In genomic region chr5:150636391-150637244, GRCh38 we compare ENCODE assay signal across 8 cellular contexts. TPM values are rescaled to one million over a fixed set of nuclear protein-coding genes. Genes with fewer than 3 reads are reported as not detected.
DNase-seq lines count a peak whose midpoint lies in the region; ATAC-seq lines count a peak whose summit lies in the region.

No MANE protein-coding gene starts in this region.

- ATAC-seq in HG02678 (IDR thresholded peaks at IDR 0.05; ENCODE audit: unreplicated experiment), result no peak

- H3K27ac ChIP-seq in subcutaneous abdominal adipose tissue (ENCODE audit: low read depth, low read length), result peak overlapping the region; percentile 98

- DNase-seq in HT1080 (ENCODE audit: low read depth) (peak; percentile 78), astrocyte of the hippocampus (ENCODE audit: low read depth, low spot score) (peak; percentile 93), iris pigment epithelial cell (ENCODE audit: low read depth) (peak; percentile 70), pons (ENCODE audit: low spot score) (no peak), activated gamma-delta T cell treated with Interleukin-2 at 50 U/mL for 16 hours (no peak), T-helper 2 cell (no peak)

- H3K36me3 ChIP-seq in subcutaneous abdominal adipose tissue (ENCODE audit: control insufficient read depth in 5 of 5, insufficient read depth in 5 of 5, low read length in 5 of 5), result peaks cover 0 to 10% (median 3%) of the 10 kb centered on the region in 5 donors

- H3K9me3 ChIP-seq in subcutaneous abdominal adipose tissue (ENCODE audit: control insufficient read depth in 5 of 5, low read length in 5 of 5), result no peaks in the 10 kb centered on the region

- peaks cover 18 to 60% (median 55%) of the 10 kb centered on the region in 5 donors for H3K4me1 ChIP-seq in subcutaneous abdominal adipose tissue (ENCODE audit: control insufficient read depth in 5 of 5, insufficient read depth in 5 of 5, low read length in 5 of 5)

- H3K4me3 ChIP-seq in subcutaneous abdominal adipose tissue (ENCODE audit: low read depth in 1 of 5, low read length in 5 of 5), result no peak overlapping the region

- no peaks in the 10 kb centered on the region for H3K27me3 ChIP-seq in subcutaneous abdominal adipose tissue (ENCODE audit: control insufficient read depth in 5 of 5, insufficient read depth in 4 of 5, low read length in 5 of 5)

- no peak overlapping the region for H3K9ac ChIP-seq in subcutaneous abdominal adipose tissue (ENCODE audit: low read length in 5 of 5)

RNA-seq across cellular contexts. Expression of gene SYNPO, which starts 3.8 kb away (rescaled TPM):
- 5.3 and 6.8 TPM in 2 replicates for total RNA-seq in HT1080 (2014; rRNA removed; shearing (Covaris generic))
- polyA plus RNA-seq in HT1080 (2015; cell fraction: cytosol; rRNA removed), result 9.1 and 10.0 TPM in 2 replicates
- polyA plus RNA-seq in HT1080 (2015; cell fraction: nucleus; rRNA removed), result 25.9 and 26.7 TPM in 2 replicates

RNA-seq across cellular contexts. Expression of gene MYOZ3, which starts 24.4 kb away (rescaled TPM):
- not detected in 2 replicates for total RNA-seq in HT1080 (2014; rRNA removed; shearing (Covaris generic))
- not detected in 2 replicates for polyA plus RNA-seq in HT1080 (2015; cell fraction: cytosol; rRNA removed)
- not detected in 2 replicates for polyA plus RNA-seq in HT1080 (2015; cell fraction: nucleus; rRNA removed)

Comparison
In these comparisons a context has a peak if more than half of its experiments do, and no peak if none do; other contexts are left out.
1. DNase-seq: peak in HT1080 (single experiment), astrocyte of the hippocampus (single experiment) and iris pigment epithelial cell (single experiment); none in pons (single experiment), activated gamma-delta T cell treated with Interleukin-2 at 50 U/mL for 16 hours (single experiment) and T-helper 2 cell (0 of 5).